24 cellular contexts compared by ENCODE assay signal in the genomic region with DNA sequence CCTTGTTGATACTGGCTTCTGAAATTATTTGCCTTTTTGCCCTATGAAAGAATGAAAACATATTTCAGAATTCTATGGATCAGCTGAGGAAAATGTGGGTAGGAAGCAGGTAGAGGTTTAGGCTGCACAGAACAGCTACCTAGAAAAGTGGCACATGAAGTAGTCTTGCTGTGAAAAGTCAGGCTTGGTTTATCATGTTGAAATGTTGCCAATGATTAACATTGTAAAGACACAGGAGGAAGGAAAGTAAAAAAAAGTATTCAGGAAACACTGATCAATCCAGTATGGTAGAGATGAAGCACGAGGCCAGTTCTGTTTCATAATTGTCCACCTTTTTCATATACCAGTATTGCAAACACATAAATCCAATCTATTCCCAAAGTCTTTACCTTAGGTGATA. TPM values are rescaled to one million over a fixed set of nuclear protein-coding genes. Genes with fewer than 3 reads are reported as not detected.
"Had no signal": no experiment of that assay in that cellular context is flagged by ENCODE, and none has a peak within 500 bp of the region (broad histone marks: within the 10 kb centered on the region; RNA-seq: fewer than 3 reads in every experiment).

No MANE protein-coding gene starts in this region.

- H3K4me1 ChIP-seq: ascending aorta had no signal

- ATAC-seq: activated CD8-positive, alpha-beta memory T cell treated with anti-CD3 and anti-CD28 coated beads, Interleukin-2, amount 10 ng/mL, durations not matched to agents 7 days and 5 days; activated naive CD4-positive, alpha-beta T cell treated with anti-CD3 and anti-CD28 coated beads, Interleukin-2, amount 50 U/mL, for 72 hours; activated naive CD8-positive, alpha-beta T cell treated with anti-CD3 and anti-CD28 coated beads, Interleukin-2, amount 50 U/mL, for 24 hours; activated T-cell treated with anti-CD3 and anti-CD28 coated beads, Interleukin-2, amount 50 U/mL, for 4 hours; PC-3; T-helper 17 cell; WTC11 had no signal

- H3K9me3 ChIP-seq: ascending aorta had no signal

- H3K36me3 ChIP-seq: ascending aorta had no signal

- H3K4me3 ChIP-seq: ascending aorta had no signal

- H3K27ac ChIP-seq: ascending aorta had no signal

- DNase-seq: activated CD4-positive, alpha-beta T cell treated with anti-CD3 and anti-CD28 coated beads for 1 hour; activated CD4-positive, alpha-beta T cell treated with anti-CD3 and anti-CD28 coated beads, Interleukin-2, amount 10 ng/mL, durations not matched to agents 24 days and 14 days; activated CD4-positive, alpha-beta T cell treated with anti-CD3 and anti-CD28 coated beads, Interleukin-2, amount 50 U/mL, for 48 hours; activated CD8-positive, alpha-beta memory T cell treated with anti-CD3 and anti-CD28 coated beads, Interleukin-2, amount 10 ng/mL, durations not matched to agents 7 days and 5 days; activated effector memory CD4-positive, alpha-beta T cell treated with anti-CD3 and anti-CD28 coated beads, Interleukin-2, amount 50 U/mL, for 16 hours; activated naive CD4-positive, alpha-beta T cell treated with Interleukin-2 at 50 U/mL for 16 hours; activated naive CD8-positive, alpha-beta T cell treated with anti-CD3 and anti-CD28 coated beads, Interleukin-2, amount 50 U/mL, for 24 hours; activated T-cell treated with anti-CD3 and anti-CD28 coated beads, Interleukin-2, amount 50 U/mL, for 4 hours; amniotic stem cell; Kasumi-1; NCI-H1105 treated with DMSO at 0.1 percent for 48 hours; NCI-H1436 treated with DMSO at 0.1 percent for 48 hours; NCI-H1930; NCI-H2171; NCI-H226; NCI-H526; NK-92 treated with Interleukin-12 subunit alpha and Interleukin-12 subunit beta, amount 100 ng/mL, for 24 hours; PC-3; SHP77 treated with DMSO at 0.1 percent for 48 hours; T-helper 17 cell; T-helper 9 cell had no signal

- H3K27me3 ChIP-seq: ascending aorta had no signal

RNA-seq across cellular contexts. Expression of a gene that starts 29.9 kb away (rescaled TPM):
- total RNA-seq: activated CD4-positive, alpha-beta T cell treated with anti-CD3 and anti-CD28 coated beads, Interleukin-2, amount 10 ng/mL, durations not matched to agents 24 days and 14 days; PC-3; WTC11 had no signal

RNA-seq across cellular contexts. Expression of a gene that starts 51.1 kb away (rescaled TPM):
- total RNA-seq: activated CD8-positive, alpha-beta memory T cell treated with anti-CD3 and anti-CD28 coated beads, Interleukin-2, amount 10 ng/mL, durations not matched to agents 7 days and 5 days; activated naive CD4-positive, alpha-beta T cell treated with anti-CD3 and anti-CD28 coated beads, Interleukin-2, amount 50 U/mL, for 72 hours; activated T-cell treated with anti-CD3 and anti-CD28 coated beads, Interleukin-2, amount 50 U/mL, for 4 hours; PC-3; WTC11 had no signal
